ENCODE assay signal across 8 cellular contexts in genomic region chr17:50344712-50345380, GRCh38. TPM values are rescaled to one million over a fixed set of nuclear protein-coding genes. Genes with fewer than 3 reads are reported as not detected.
DNase-seq lines count a peak whose midpoint lies in the region; ATAC-seq and TF ChIP-seq lines count a peak whose summit lies in the region.

No MANE protein-coding gene starts in this region.

- no peaks in the 10 kb centered on the region for H3K36me3 Mint-ChIP-seq in immature natural killer cell

- H3K9me3 ChIP-seq in A673 (ENCODE audit: low read depth, low read length, poor library complexity, severe bottlenecking) (no peaks in the 10 kb centered on the region), GM23248 (ENCODE audit: low read depth) (no peaks in the 10 kb centered on the region), SU-DHL-6 (ENCODE audit: insufficient read depth, low read length) (no peaks in the 10 kb centered on the region)

- POLR2A ChIA-PET in A673 (lab: Charles Lee; ENCODE audit: low non-redundant PET): no interaction called here

- H3K4me2 ChIP-seq in GM23248 (ENCODE audit: unreplicated experiment) (no peak overlapping the region), SU-DHL-6 (ENCODE audit: low read depth, low read length, poor library complexity, severe bottlenecking) (peak overlapping the region; percentile 67)

- no peaks in the 10 kb centered on the region for H3K27me3 ChIP-seq in A673 (replicated peaks; ENCODE audit: insufficient read depth, low read depth, low read length, poor library complexity)
- no peaks in the 10 kb centered on the region for H3K27me3 ChIP-seq in GM23248 (replicated peaks; ENCODE audit: insufficient read depth)
- no peaks in the 10 kb centered on the region for H3K27me3 ChIP-seq in SU-DHL-6 (ENCODE audit: low read length)

- H3K4me1 ChIP-seq in A673 (ENCODE audit: insufficient read depth, low read length, poor library complexity, severe bottlenecking): peaks cover 3% of the 10 kb centered on the region
- H3K4me1 ChIP-seq in GM23248 (ENCODE audit: insufficient read depth): peaks cover 18% of the 10 kb centered on the region

- H2AFZ ChIP-seq in GM23248 (peak overlapping the region; percentile 94), SU-DHL-6 (ENCODE audit: low read depth, low read length, severe bottlenecking) (no peak overlapping the region)

- H4K20me1 ChIP-seq in GM23248 (ENCODE audit: insufficient read depth): no peaks in the 10 kb centered on the region
- no peaks in the 10 kb centered on the region for H4K20me1 ChIP-seq in SU-DHL-6 (ENCODE audit: low read depth, low read length)

- no TSS peak for BruUV-seq in A673 (replicated peaks; lab: Mats Ljungman, UMichigan)

- WGBS in GM23248 (ENCODE audit: low coverage in 1 of 2, low lambda C conversion rate in 2 of 2, missing lambda C conversion rate in 2 of 2), 2 experiments: 55 to 59% methylated on average over 13 of the region's 13 CpGs

- H3K36me3 ChIP-seq in A673 (ENCODE audit: insufficient read depth, low read length, poor library complexity, severe bottlenecking) (no peaks in the 10 kb centered on the region), GM23248 (ENCODE audit: low read depth) (no peaks in the 10 kb centered on the region), SU-DHL-6 (ENCODE audit: low read length) (no peaks in the 10 kb centered on the region)

- intact Hi-C loops in A673 (cut with micrococcal nuclease; ENCODE audit: unreplicated experiment): no loop called here

- no peak for TF ChIP-seq CTCF in A673 (conservative IDR thresholded peaks at IDR 0.05; ENCODE audit: low read depth, low read length)
- TF ChIP-seq CTCF in SU-DHL-6 (IDR thresholded peaks at IDR 0.05; ENCODE audit: insufficient read depth, low read length, poor library complexity, severe bottlenecking): no peak

- DNase-seq in A673 (ENCODE audit: low spot score) (no peak), GM23248 (no peak), immature natural killer cell (no peak), NCI-H2227 (lab: John Stamatoyannopoulos, UW; ENCODE audit: unreplicated experiment) (no peak), A172 (ENCODE audit: low spot score) (no peak)

- peaks cover 36% of the 10 kb centered on the region for H3K79me2 ChIP-seq in GM23248 (ENCODE audit: insufficient read depth)
- H3K79me2 ChIP-seq in SU-DHL-6 (ENCODE audit: insufficient read depth, low read length): 0 out of 2 replicates have a peak, but pooled peaks cover 8% of the 10 kb centered on the region

- H3K9me2 ChIP-seq in GM23248 (ENCODE audit: insufficient read depth) (no peaks in the 10 kb centered on the region), SU-DHL-6 (replicated peaks; ENCODE audit: insufficient read depth, low read length) (no peaks in the 10 kb centered on the region)

- H3K4me3 ChIP-seq in A673 (ENCODE audit: low read depth, low read length, poor library complexity, severe bottlenecking) (peak overlapping the region; percentile 72), GM23248 (no peak overlapping the region), SU-DHL-6 (ENCODE audit: insufficient read depth, low read length, poor library complexity, severe bottlenecking) (no peak overlapping the region)

- H3K27ac ChIP-seq in A673 (ENCODE audit: low read depth, low read length, poor library complexity, severe bottlenecking) (no peak overlapping the region), GM23248 (no peak overlapping the region), SU-DHL-6 (ENCODE audit: low read depth, low read length) (no peak overlapping the region)

- ATAC-seq in GM18519 (IDR thresholded peaks at IDR 0.05; ENCODE audit: low FRiP score, unreplicated experiment): no peak
- no peak for ATAC-seq in GM19324 (IDR thresholded peaks at IDR 0.05; ENCODE audit: low FRiP score, unreplicated experiment)

- peaks cover 0 to 3% (median 0%) of the 10 kb centered on the region in 3 donors for H3K27me3 Mint-ChIP-seq in immature natural killer cell (ENCODE audit: low read depth in 3 of 3)

- peak overlapping the region in 4 of 6 donors; percentile 32 to 81 (median 66) for H3K27ac Mint-ChIP-seq in immature natural killer cell

- H3K9me3 Mint-ChIP-seq in immature natural killer cell: no peaks in the 10 kb centered on the region

- in situ Hi-C loops in GM23248 (cut with MboI): no loop called here

- H3K4me1 Mint-ChIP-seq in immature natural killer cell: peaks cover 13 to 23% of the 10 kb centered on the region in 2 donors

- H3F3A ChIP-seq in GM23248 (ENCODE audit: insufficient read depth) (peaks cover 13% of the 10 kb centered on the region; the same call in 1 of the 2 replicates), SU-DHL-6 (ENCODE audit: insufficient read depth) (no peaks in the 10 kb centered on the region)

- peak overlapping the region; percentile 66 to 79 (median 75) for H3K4me3 Mint-ChIP-seq in immature natural killer cell

- no peak overlapping the region for H3K9ac ChIP-seq in GM23248
- H3K9ac ChIP-seq in SU-DHL-6 (ENCODE audit: low read length): no peak overlapping the region

- CTCF ChIA-PET in A673 (lab: Charles Lee): no interaction called here

RNA-seq across cellular contexts. Expression of gene XYLT2, which starts 1.1 kb away (rescaled TPM):
- total RNA-seq in A673 (2021): 15.8 and 23.1 TPM in 2 replicates
- 43.6 and 70.1 TPM in 2 replicates for total RNA-seq in GM23248 (2014; rRNA removed; shearing (Covaris generic))
- polyA plus RNA-seq in GM23248 (2016; fragmentation: Nextera tagmentation; extraction: Ambion mirVana): 25.3 and 27.3 TPM in 2 replicates
- 10 to 100 TPM in 1 of 3 donors, 1 to 10 TPM in 2; 6.8 to 17.4 (median 7.1) TPM for polyA plus RNA-seq in immature natural killer cell
- 49.0 and 51.0 TPM in 2 replicates for total RNA-seq in A172 (2014; rRNA removed; shearing (Covaris generic))

RNA-seq across cellular contexts. Expression of gene MRPL27, which starts 28.1 kb away (rescaled TPM):
- 85.6 and 89.4 TPM in 2 replicates for total RNA-seq in A673 (2021)
- total RNA-seq in GM23248 (2014; rRNA removed; shearing (Covaris generic)): 49.3 and 57.9 TPM in 2 replicates
- polyA plus RNA-seq in GM23248 (2016; fragmentation: Nextera tagmentation; extraction: Ambion mirVana) (115 and 120 TPM in 2 replicates), immature natural killer cell (10 to 100 TPM; 47.8 to 69.1 (median 49.4) TPM)
- 109 and 138 TPM in 2 replicates for total RNA-seq in A172 (2014; rRNA removed; shearing (Covaris generic))

RNA-seq across cellular contexts. Expression of gene EME1, which starts 28.2 kb away (rescaled TPM):
- 31.9 and 44.0 TPM in 2 replicates for total RNA-seq in A673 (2021)
- 1.1 and 4.3 TPM in 2 replicates for total RNA-seq in GM23248 (2014; rRNA removed; shearing (Covaris generic))
- polyA plus RNA-seq in GM23248 (2016; fragmentation: Nextera tagmentation; extraction: Ambion mirVana): 3.8 and 4.1 TPM in 2 replicates
- under 1 TPM in 2 of 3 donors, not detected in 1; 0.47 to 0.85 TPM for polyA plus RNA-seq in immature natural killer cell
- 12.8 and 15.8 TPM in 2 replicates for total RNA-seq in A172 (2014; rRNA removed; shearing (Covaris generic))

RNA-seq across cellular contexts. Expression of gene LRRC59, which starts 52.5 kb away (rescaled TPM):
- total RNA-seq in A673 (2021): 177 and 178 TPM in 2 replicates
- total RNA-seq in GM23248 (2014; rRNA removed; shearing (Covaris generic)): 144 and 164 TPM in 2 replicates
- polyA plus RNA-seq in GM23248 (2016; fragmentation: Nextera tagmentation; extraction: Ambion mirVana): 110 and 111 TPM in 2 replicates
- 10 to 100 TPM; 16.8 to 30.3 (median 23.9) TPM for polyA plus RNA-seq in immature natural killer cell
- 259 and 262 TPM in 2 replicates for total RNA-seq in A172 (2014; rRNA removed; shearing (Covaris generic))
